ENCODE assay signal across 1 cellular context in the genomic region with DNA sequence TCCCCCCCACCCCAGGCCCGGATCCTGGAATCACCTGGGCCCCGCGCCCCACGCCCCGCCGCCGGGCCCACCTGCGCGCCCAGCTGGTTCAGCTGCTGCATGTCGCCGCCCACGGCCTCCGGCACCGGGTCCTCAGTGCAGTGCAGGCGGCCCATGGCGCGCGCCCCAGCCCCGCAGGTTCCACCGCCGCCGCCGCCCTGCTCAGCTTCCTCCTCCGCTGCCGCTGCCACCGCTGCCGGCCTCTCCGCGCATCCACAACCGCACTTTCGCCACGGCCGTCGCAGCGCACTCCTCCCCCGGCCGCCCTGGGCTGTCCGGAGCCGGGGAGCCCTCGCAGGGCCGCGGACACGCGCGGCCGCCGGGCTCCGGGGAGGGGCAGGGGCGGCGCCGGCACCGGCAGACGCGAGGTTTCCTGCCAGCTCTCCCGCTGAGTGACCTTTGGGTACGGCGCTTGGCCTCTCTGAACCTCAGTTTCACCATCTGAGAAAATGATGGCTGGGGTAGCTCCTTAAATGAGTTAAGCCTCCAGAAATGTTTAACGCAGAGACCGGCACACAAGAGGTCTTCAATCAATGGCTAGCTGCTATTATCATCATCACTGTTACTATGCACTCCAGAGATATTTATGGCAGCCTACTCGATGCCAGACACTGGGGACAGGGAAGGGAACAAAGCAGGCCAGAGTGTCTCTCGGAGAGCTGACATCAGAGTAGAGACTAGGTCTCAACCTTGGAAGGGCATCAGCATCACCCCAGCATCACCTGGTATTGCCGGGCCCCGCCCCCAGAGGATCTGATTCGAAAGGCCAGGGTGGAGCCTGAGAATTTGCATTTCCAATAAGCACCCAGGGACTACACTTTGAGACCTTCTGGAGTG.
TF ChIP-seq lines count a peak whose summit lies in the region.

A gene (minus strand): TSS at position 231 of the 876 bp plus-strand sequence. CDS start 76 bp downstream, at position 155.

TF ChIP-seq in HepG2, 621 proteins besides CTCF, POLR2A, EP300 and RAD21 (continued from another document and continues in another):
- TF ChIP-seq, protein P1, sequence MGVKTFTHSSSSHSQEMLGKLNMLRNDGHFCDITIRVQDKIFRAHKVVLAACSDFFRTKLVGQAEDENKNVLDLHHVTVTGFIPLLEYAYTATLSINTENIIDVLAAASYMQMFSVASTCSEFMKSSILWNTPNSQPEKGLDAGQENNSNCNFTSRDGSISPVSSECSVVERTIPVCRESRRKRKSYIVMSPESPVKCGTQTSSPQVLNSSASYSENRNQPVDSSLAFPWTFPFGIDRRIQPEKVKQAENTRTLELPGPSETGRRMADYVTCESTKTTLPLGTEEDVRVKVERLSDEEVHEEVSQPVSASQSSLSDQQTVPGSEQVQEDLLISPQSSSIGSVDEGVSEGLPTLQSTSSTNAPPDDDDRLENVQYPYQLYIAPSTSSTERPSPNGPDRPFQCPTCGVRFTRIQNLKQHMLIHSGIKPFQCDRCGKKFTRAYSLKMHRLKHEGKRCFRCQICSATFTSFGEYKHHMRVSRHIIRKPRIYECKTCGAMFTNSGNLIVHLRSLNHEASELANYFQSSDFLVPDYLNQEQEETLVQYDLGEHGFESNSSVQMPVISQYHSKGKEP (CRISPR knock-in tag; IDR thresholded peaks at IDR 0.05) = peak; percentile 84
- TF ChIP-seq, protein P2, sequence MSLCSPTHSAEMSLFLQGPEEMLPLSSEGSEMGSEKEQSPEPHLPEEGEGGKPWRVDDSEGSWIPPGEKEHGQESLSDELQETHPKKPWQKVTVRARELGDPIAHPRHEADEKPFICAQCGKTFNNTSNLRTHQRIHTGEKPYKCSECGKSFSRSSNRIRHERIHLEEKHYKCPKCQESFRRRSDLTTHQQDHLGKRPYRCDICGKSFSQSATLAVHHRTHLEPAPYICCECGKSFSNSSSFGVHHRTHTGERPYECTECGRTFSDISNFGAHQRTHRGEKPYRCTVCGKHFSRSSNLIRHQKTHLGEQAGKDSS (CRISPR knock-in tag; IDR thresholded peaks at IDR 0.05; ENCODE audit: borderline replicate concordance, low read depth) = peak; percentile 82; the same call in 1 of the 2 replicates
- no peak; the same call in 1 of the 2 replicates for TF ChIP-seq SRY (CRISPR knock-in tag; IDR thresholded peaks at IDR 0.05)
- peak; percentile 67; the same call in 1 of the 2 replicates for TF ChIP-seq CBFB (CRISPR knock-in tag; IDR thresholded peaks at IDR 0.05)
- TF ChIP-seq, protein P3, sequence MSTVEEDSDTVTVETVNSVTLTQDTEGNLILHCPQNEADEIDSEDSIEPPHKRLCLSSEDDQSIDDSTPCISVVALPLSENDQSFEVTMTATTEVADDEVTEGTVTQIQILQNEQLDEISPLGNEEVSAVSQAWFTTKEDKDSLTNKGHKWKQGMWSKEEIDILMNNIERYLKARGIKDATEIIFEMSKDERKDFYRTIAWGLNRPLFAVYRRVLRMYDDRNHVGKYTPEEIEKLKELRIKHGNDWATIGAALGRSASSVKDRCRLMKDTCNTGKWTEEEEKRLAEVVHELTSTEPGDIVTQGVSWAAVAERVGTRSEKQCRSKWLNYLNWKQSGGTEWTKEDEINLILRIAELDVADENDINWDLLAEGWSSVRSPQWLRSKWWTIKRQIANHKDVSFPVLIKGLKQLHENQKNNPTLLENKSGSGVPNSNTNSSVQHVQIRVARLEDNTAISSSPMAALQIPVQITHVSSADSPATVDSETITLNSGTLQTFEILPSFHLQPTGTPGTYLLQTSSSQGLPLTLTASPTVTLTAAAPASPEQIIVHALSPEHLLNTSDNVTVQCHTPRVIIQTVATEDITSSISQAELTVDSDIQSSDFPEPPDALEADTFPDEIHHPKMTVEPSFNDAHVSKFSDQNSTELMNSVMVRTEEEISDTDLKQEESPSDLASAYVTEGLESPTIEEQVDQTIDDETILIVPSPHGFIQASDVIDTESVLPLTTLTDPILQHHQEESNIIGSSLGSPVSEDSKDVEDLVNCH (CRISPR knock-in tag; IDR thresholded peaks at IDR 0.05) = no peak
- TF ChIP-seq ATRX (CRISPR knock-in tag; IDR thresholded peaks at IDR 0.05; ENCODE audit: borderline replicate concordance) = no peak
- peak; percentile 80 for TF ChIP-seq ZNF431 (CRISPR knock-in tag; IDR thresholded peaks at IDR 0.05; ENCODE audit: borderline replicate concordance, low read depth)
- TF ChIP-seq SPEN (CRISPR knock-in tag; IDR thresholded peaks at IDR 0.05; ENCODE audit: low read depth) = peak; percentile 82
- TF ChIP-seq SOX5 (CRISPR knock-in tag; IDR thresholded peaks at IDR 0.05; ENCODE audit: borderline replicate concordance) = no peak; the same call in 1 of the 2 replicates
- no peak for TF ChIP-seq ZNF256 (CRISPR knock-in tag; conservative IDR thresholded peaks at IDR 0.05)
- TF ChIP-seq KLF12 (CRISPR knock-in tag; IDR thresholded peaks at IDR 0.05; ENCODE audit: borderline replicate concordance) = peak; percentile 76; the same call in 1 of the 2 replicates
- TF ChIP-seq MAF1 (CRISPR knock-in tag; IDR thresholded peaks at IDR 0.05; ENCODE audit: borderline replicate concordance) = no peak
- no peak; the same call in 1 of the 2 replicates for TF ChIP-seq ZNF232 (CRISPR knock-in tag; IDR thresholded peaks at IDR 0.05; ENCODE audit: borderline replicate concordance)
- 0 out of 2 replicates have a peak, but pooled peaks have one; percentile 53 for TF ChIP-seq ZNF549 (CRISPR knock-in tag; IDR thresholded peaks at IDR 0.05)
- no peak for TF ChIP-seq BORCS8-MEF2B (CRISPR knock-in tag; IDR thresholded peaks at IDR 0.05)
- TF ChIP-seq MTA3 (CRISPR knock-in tag; IDR thresholded peaks at IDR 0.05) = no peak
- 0 out of 2 replicates have a peak, but pooled peaks have one; percentile 13 for TF ChIP-seq ZNF343 (CRISPR knock-in tag; IDR thresholded peaks at IDR 0.05)
- no peak for TF ChIP-seq SMYD3 (CRISPR knock-in tag; IDR thresholded peaks at IDR 0.05)
- TF ChIP-seq MEIS2 (CRISPR knock-in tag; IDR thresholded peaks at IDR 0.05) = peak; percentile 89; the same call in 1 of the 2 replicates
- TF ChIP-seq, protein P4, sequence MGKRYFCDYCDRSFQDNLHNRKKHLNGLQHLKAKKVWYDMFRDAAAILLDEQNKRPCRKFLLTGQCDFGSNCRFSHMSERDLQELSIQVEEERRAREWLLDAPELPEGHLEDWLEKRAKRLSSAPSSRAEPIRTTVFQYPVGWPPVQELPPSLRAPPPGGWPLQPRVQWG (CRISPR knock-in tag; IDR thresholded peaks at IDR 0.05; ENCODE audit: borderline replicate concordance, low read depth) = no peak; the same call in 1 of the 2 replicates
- TF ChIP-seq HOXA5 (CRISPR knock-in tag; IDR thresholded peaks at IDR 0.05) = no peak
- no peak for TF ChIP-seq PCBP1 (IDR thresholded peaks at IDR 0.05; ENCODE audit: borderline replicate concordance, low read depth, low read length)
- peak; percentile 66 for TF ChIP-seq HOXA3 (CRISPR knock-in tag; IDR thresholded peaks at IDR 0.05)
- no peak for TF ChIP-seq ZNF121 (CRISPR knock-in tag; IDR thresholded peaks at IDR 0.05)
- TF ChIP-seq ZNF615 (CRISPR knock-in tag; IDR thresholded peaks at IDR 0.05; ENCODE audit: borderline replicate concordance) = no peak
- TF ChIP-seq TSC22D2 (CRISPR knock-in tag; IDR thresholded peaks at IDR 0.05; ENCODE audit: borderline replicate concordance) = peak; percentile 79; the same call in 1 of the 2 replicates
- TF ChIP-seq, protein P5, sequence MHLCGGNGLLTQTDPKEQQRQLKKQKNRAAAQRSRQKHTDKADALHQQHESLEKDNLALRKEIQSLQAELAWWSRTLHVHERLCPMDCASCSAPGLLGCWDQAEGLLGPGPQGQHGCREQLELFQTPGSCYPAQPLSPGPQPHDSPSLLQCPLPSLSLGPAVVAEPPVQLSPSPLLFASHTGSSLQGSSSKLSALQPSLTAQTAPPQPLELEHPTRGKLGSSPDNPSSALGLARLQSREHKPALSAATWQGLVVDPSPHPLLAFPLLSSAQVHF (CRISPR knock-in tag; IDR thresholded peaks at IDR 0.05) = no peak
- no peak for TF ChIP-seq SCMH1 (CRISPR knock-in tag; IDR thresholded peaks at IDR 0.05; ENCODE audit: borderline replicate concordance)
- TF ChIP-seq, protein P6, sequence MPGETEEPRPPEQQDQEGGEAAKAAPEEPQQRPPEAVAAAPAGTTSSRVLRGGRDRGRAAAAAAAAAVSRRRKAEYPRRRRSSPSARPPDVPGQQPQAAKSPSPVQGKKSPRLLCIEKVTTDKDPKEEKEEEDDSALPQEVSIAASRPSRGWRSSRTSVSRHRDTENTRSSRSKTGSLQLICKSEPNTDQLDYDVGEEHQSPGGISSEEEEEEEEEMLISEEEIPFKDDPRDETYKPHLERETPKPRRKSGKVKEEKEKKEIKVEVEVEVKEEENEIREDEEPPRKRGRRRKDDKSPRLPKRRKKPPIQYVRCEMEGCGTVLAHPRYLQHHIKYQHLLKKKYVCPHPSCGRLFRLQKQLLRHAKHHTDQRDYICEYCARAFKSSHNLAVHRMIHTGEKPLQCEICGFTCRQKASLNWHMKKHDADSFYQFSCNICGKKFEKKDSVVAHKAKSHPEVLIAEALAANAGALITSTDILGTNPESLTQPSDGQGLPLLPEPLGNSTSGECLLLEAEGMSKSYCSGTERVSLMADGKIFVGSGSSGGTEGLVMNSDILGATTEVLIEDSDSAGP (CRISPR knock-in tag; IDR thresholded peaks at IDR 0.05; ENCODE audit: borderline replicate concordance) = no peak; the same call in 1 of the 2 replicates
- TF ChIP-seq CREB1 (IDR thresholded peaks at IDR 0.05) = no peak
- TF ChIP-seq CREB1 (CRISPR knock-in tag; IDR thresholded peaks at IDR 0.05) = no peak
- TF ChIP-seq FOXC1 (CRISPR knock-in tag; IDR thresholded peaks at IDR 0.05; ENCODE audit: borderline replicate concordance) = no peak; the same call in 1 of the 2 replicates
- TF ChIP-seq NONO (IDR thresholded peaks at IDR 0.05) = no peak
- TF ChIP-seq NONO (CRISPR knock-in tag; conservative IDR thresholded peaks at IDR 0.05) = peak; percentile 67
- no peak; the same call in 1 of the 2 replicates for TF ChIP-seq ZNF446 (CRISPR knock-in tag; IDR thresholded peaks at IDR 0.05)
- 0 out of 2 replicates have a peak, but pooled peaks have one; percentile 48 for TF ChIP-seq ZNF468 (CRISPR knock-in tag; IDR thresholded peaks at IDR 0.05)
- TF ChIP-seq STAT5B (CRISPR knock-in tag; IDR thresholded peaks at IDR 0.05) = 0 out of 2 replicates have a peak, but pooled peaks have one; percentile 77
- TF ChIP-seq SP1 (IDR thresholded peaks at IDR 0.05) = no peak
- peak; percentile 26; the same call in 1 of the 2 replicates for TF ChIP-seq SP1 (CRISPR knock-in tag; IDR thresholded peaks at IDR 0.05)
- TF ChIP-seq NFKBIZ (CRISPR knock-in tag; IDR thresholded peaks at IDR 0.05) = no peak; the same call in 1 of the 2 replicates
- TF ChIP-seq CHCHD3 (CRISPR knock-in tag; IDR thresholded peaks at IDR 0.05) = peak; percentile 90
- TF ChIP-seq, protein P7, sequence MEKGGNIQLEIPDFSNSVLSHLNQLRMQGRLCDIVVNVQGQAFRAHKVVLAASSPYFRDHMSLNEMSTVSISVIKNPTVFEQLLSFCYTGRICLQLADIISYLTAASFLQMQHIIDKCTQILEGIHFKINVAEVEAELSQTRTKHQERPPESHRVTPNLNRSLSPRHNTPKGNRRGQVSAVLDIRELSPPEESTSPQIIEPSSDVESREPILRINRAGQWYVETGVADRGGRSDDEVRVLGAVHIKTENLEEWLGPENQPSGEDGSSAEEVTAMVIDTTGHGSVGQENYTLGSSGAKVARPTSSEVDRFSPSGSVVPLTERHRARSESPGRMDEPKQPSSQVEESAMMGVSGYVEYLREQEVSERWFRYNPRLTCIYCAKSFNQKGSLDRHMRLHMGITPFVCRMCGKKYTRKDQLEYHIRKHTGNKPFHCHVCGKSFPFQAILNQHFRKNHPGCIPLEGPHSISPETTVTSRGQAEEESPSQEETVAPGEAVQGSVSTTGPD (CRISPR knock-in tag; IDR thresholded peaks at IDR 0.05) = no peak
- TF ChIP-seq TAF15 (IDR thresholded peaks at IDR 0.05; ENCODE audit: low read depth, low read length, poor library complexity, severe bottlenecking) = no peak
- 0 out of 2 replicates have a peak, but pooled peaks have one; percentile 17 for TF ChIP-seq ZNF891 (CRISPR knock-in tag; IDR thresholded peaks at IDR 0.05)
- TF ChIP-seq NFE2L1 (CRISPR knock-in tag; IDR thresholded peaks at IDR 0.05; ENCODE audit: borderline replicate concordance) = no peak
- no peak for TF ChIP-seq ZBTB8A (CRISPR knock-in tag; IDR thresholded peaks at IDR 0.05; ENCODE audit: borderline replicate concordance, low read depth)
- TF ChIP-seq ETV5 (CRISPR knock-in tag; IDR thresholded peaks at IDR 0.05; ENCODE audit: borderline replicate concordance) = peak; percentile 15; the same call in 1 of the 2 replicates
- TF ChIP-seq ZNF678 (CRISPR knock-in tag; IDR thresholded peaks at IDR 0.05) = no peak
- no peak for TF ChIP-seq AGO1 (IDR thresholded peaks at IDR 0.05; ENCODE audit: low read depth, low read length, poor library complexity, severe bottlenecking)
- no peak for TF ChIP-seq BCL6 (CRISPR knock-in tag; IDR thresholded peaks at IDR 0.05)
- no peak for TF ChIP-seq ZNF335 (CRISPR knock-in tag; IDR thresholded peaks at IDR 0.05)
- TF ChIP-seq, protein P8, sequence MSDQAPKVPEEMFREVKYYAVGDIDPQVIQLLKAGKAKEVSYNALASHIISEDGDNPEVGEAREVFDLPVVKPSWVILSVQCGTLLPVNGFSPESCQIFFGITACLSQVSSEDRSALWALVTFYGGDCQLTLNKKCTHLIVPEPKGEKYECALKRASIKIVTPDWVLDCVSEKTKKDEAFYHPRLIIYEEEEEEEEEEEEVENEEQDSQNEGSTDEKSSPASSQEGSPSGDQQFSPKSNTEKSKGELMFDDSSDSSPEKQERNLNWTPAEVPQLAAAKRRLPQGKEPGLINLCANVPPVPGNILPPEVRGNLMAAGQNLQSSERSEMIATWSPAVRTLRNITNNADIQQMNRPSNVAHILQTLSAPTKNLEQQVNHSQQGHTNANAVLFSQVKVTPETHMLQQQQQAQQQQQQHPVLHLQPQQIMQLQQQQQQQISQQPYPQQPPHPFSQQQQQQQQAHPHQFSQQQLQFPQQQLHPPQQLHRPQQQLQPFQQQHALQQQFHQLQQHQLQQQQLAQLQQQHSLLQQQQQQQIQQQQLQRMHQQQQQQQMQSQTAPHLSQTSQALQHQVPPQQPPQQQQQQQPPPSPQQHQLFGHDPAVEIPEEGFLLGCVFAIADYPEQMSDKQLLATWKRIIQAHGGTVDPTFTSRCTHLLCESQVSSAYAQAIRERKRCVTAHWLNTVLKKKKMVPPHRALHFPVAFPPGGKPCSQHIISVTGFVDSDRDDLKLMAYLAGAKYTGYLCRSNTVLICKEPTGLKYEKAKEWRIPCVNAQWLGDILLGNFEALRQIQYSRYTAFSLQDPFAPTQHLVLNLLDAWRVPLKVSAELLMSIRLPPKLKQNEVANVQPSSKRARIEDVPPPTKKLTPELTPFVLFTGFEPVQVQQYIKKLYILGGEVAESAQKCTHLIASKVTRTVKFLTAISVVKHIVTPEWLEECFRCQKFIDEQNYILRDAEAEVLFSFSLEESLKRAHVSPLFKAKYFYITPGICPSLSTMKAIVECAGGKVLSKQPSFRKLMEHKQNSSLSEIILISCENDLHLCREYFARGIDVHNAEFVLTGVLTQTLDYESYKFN (CRISPR knock-in tag; conservative IDR thresholded peaks at IDR 0.05) = no peak
- no peak for TF ChIP-seq CREM (IDR thresholded peaks at IDR 0.05)
- TF ChIP-seq CREM (CRISPR knock-in tag; IDR thresholded peaks at IDR 0.05) = no peak
- no peak for TF ChIP-seq ZBTB1 (CRISPR knock-in tag; IDR thresholded peaks at IDR 0.05; ENCODE audit: borderline replicate concordance)
- TF ChIP-seq, protein P9, sequence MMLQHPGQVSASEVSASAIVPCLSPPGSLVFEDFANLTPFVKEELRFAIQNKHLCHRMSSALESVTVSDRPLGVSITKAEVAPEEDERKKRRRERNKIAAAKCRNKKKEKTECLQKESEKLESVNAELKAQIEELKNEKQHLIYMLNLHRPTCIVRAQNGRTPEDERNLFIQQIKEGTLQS (CRISPR knock-in tag; IDR thresholded peaks at IDR 0.05) = 0 out of 2 replicates have a peak, but pooled peaks have one; percentile 19
